1 cellular context compared by ENCODE assay signal in genomic region chr9:112033237-112034215, GRCh38.
TF ChIP-seq lines count a peak whose summit lies in the region.

No MANE protein-coding gene starts in this region.

TF ChIP-seq in GM12878, 131 proteins besides CTCF, POLR2A, EP300 and RAD21 (continued from another document):
- TF ChIP-seq TCF3 (IDR thresholded peaks at IDR 0.05; ENCODE audit: borderline replicate concordance, insufficient read depth, low read depth, low read length) (no peak), ASH2L (IDR thresholded peaks at IDR 0.05; ENCODE audit: borderline replicate concordance, low read depth) (peak; percentile 61; the same call in 1 of the 2 replicates), SREBF2 (IDR thresholded peaks at IDR 0.05; ENCODE audit: low read length) (no peak), TCF12 (IDR thresholded peaks at IDR 0.05; ENCODE audit: low read depth, low read length) (no peak), ZNF687 (IDR thresholded peaks at IDR 0.05) (no peak), EED (IDR thresholded peaks at IDR 0.05; ENCODE audit: low read depth) (peak; percentile 33), YY1 (IDR thresholded peaks at IDR 0.05; ENCODE audit: low read depth, low read length) (0 out of 2 replicates have a peak, but pooled peaks have one; percentile 34), ELK1 (IDR thresholded peaks at IDR 0.05; ENCODE audit: low read depth, low read length) (no peak), ZNF24 (IDR thresholded peaks at IDR 0.05) (no peak), SMC3 (IDR thresholded peaks at IDR 0.05; ENCODE audit: borderline replicate concordance, low read length) (no peak), USF2 (IDR thresholded peaks at IDR 0.05; ENCODE audit: borderline replicate concordance, low read depth, low read length) (no peak), SKIL (IDR thresholded peaks at IDR 0.05; ENCODE audit: low read depth, poor library complexity, severe bottlenecking) (peak; percentile 28), HCFC1 (IDR thresholded peaks at IDR 0.05; ENCODE audit: low read length) (no peak), CUX1 (IDR thresholded peaks at IDR 0.05; ENCODE audit: insufficient replicate concordance, low read depth, low read length) (peak; percentile 14), BMI1 (IDR thresholded peaks at IDR 0.05; ENCODE audit: borderline replicate concordance) (no peak), NR2F1 (conservative IDR thresholded peaks at IDR 0.05) (no peak), TBL1XR1 (IDR thresholded peaks at IDR 0.05; ENCODE audit: low read depth, low read length) (peak; percentile 74; the same call in 1 of the 2 replicates), RFX5 (IDR thresholded peaks at IDR 0.05; ENCODE audit: low read depth, low read length) (no peak), TAF1 (IDR thresholded peaks at IDR 0.05; ENCODE audit: borderline replicate concordance, low read depth, low read length) (peak; percentile 55), LARP7 (IDR thresholded peaks at IDR 0.05) (no peak), ZBED1 (IDR thresholded peaks at IDR 0.05; ENCODE audit: borderline replicate concordance) (no peak), FOXK2 (IDR thresholded peaks at IDR 0.05) (no peak)
TF ChIP-seq in GM12878: peak in this region for 21.
